In the genomic region with DNA sequence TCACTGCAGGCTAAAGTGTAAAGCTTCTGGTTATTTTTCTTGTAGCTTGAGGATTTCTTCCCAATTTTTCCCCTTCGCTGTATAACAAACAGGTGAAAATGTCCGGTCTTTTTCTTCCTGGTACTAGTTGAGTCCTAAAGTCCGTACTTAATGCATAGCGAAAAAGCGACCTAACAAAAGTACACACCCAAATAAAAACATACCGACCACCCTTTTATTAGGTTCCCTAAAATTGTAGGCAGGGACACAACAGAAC, we compare ENCODE assay signal across 8 cellular contexts. TPM values are rescaled to one million over a fixed set of nuclear protein-coding genes. Genes with fewer than 3 reads are reported as not detected.
A peak's percentile ranks its signal among the peaks of the same experiment; 100 is the strongest.
DNase-seq lines count a peak whose midpoint lies in the region; ATAC-seq, FAIRE-seq and TF ChIP-seq lines count a peak whose summit lies in the region.

No MANE protein-coding gene starts in this region.

- H3K27me3 ChIP-seq in adipocyte (replicated peaks; ENCODE audit: control insufficient read depth, insufficient read depth, low read length) (no peaks in the 10 kb centered on the region), left lung (no peaks in the 10 kb centered on the region), testis (no peaks in the 10 kb centered on the region)

- no peak for FAIRE-seq in frontal cortex (lab: Jason Lieb, UNC)

- TF ChIP-seq CTCF in left lung (IDR thresholded peaks at IDR 0.05) (no peak), testis (IDR thresholded peaks at IDR 0.05) (no peak)

- CTCF ChIA-PET in activated CD4-positive, alpha-beta T cell treated with anti-CD3 and anti-CD28 coated beads for 36 hours (lab: Charles Lee), result interaction anchor here (0.6 to 1.1 kb wide), 2 partner anchors 20 to 128 kb away, joined by 3 read pairs; no protein-coding TSS in a partner anchor

- H3K27ac Mint-ChIP-seq in activated CD4-positive, alpha-beta T cell treated with anti-CD3 and anti-CD28 coated beads for 36 hours, result peak overlapping the region; percentile 99

- 1% methylated on average over 6 of the region's 6 CpGs for WGBS in testis, 2 donors

- peaks cover 20% of the 10 kb centered on the region for H3K36me3 ChIP-seq in adipocyte (ENCODE audit: control insufficient read depth, insufficient read depth, low read length, severe bottlenecking)
- peaks cover 0 to 25% of the 10 kb centered on the region in 2 donors for H3K36me3 ChIP-seq in left lung
- H3K36me3 ChIP-seq in testis (ENCODE audit: low read depth, missing control alignments), result no peaks in the 10 kb centered on the region

- H3K36me3 Mint-ChIP-seq in activated CD4-positive, alpha-beta T cell treated with anti-CD3 and anti-CD28 coated beads for 36 hours (ENCODE audit: low read depth), result peaks cover 33% of the 10 kb centered on the region

- no peak for DNase-seq in activated CD4-positive, alpha-beta T cell treated with anti-CD3 and anti-CD28 coated beads for 36 hours
- DNase-seq in activated CD4-positive, alpha-beta T cell treated with anti-CD3 and anti-CD28 coated beads for 1 hour, result no peak
- no peak for DNase-seq in adipocyte (ENCODE audit: low read depth)
- no peak for DNase-seq in left lung
- DNase-seq in testis, result no peak
- no peak for DNase-seq in frontal cortex (ENCODE audit: low spot score in 2 of 2)
- no peak for DNase-seq in anterior cingulate cortex (lab: John Stamatoyannopoulos, UW)
- no peak for DNase-seq in putamen (ENCODE audit: low spot score)

- ATAC-seq in activated CD4-positive, alpha-beta T cell treated with anti-CD3 and anti-CD28 coated beads for 36 hours, result no peak
- ATAC-seq in left lung, result no peak

- peaks cover 43% of the 10 kb centered on the region for H3K4me1 Mint-ChIP-seq in activated CD4-positive, alpha-beta T cell treated with anti-CD3 and anti-CD28 coated beads for 36 hours

- H3K9me3 Mint-ChIP-seq in activated CD4-positive, alpha-beta T cell treated with anti-CD3 and anti-CD28 coated beads for 36 hours (ENCODE audit: low read depth), result no peaks in the 10 kb centered on the region

- H3K4me3 ChIP-seq in adipocyte (ENCODE audit: low read length) (peak overlapping the region; percentile 97), left lung (peak overlapping the region; percentile 97 to 99), testis (peak overlapping the region; percentile 96 to 97)

- H3K27me3 Mint-ChIP-seq in activated CD4-positive, alpha-beta T cell treated with anti-CD3 and anti-CD28 coated beads for 36 hours, result no peaks in the 10 kb centered on the region

- H3K9me3 ChIP-seq in adipocyte (ENCODE audit: control insufficient read depth, low read length), result no peaks in the 10 kb centered on the region
- no peaks in the 10 kb centered on the region for H3K9me3 ChIP-seq in left lung
- no peaks in the 10 kb centered on the region for H3K9me3 ChIP-seq in testis

- peak overlapping the region; percentile 94 for H3K9ac ChIP-seq in adipocyte (ENCODE audit: low read length)

- TF ChIP-seq POLR2A in testis (IDR thresholded peaks at IDR 0.05), result no peak

- intact Hi-C loops in activated CD4-positive, alpha-beta T cell treated with anti-CD3 and anti-CD28 coated beads for 36 hours (cut with DNase I, micrococcal nuclease), result loop anchor here (1.0 to 10.0 kb wide), 17 partner anchors 22 to 1783 kb away; partner anchors contain the start of genes KTI12 (in 2 of the 2), ORC1 (in 2 of the 2), PRPF38A (in 2 of the 2) and ZFYVE9 (in 2 of the 2)
- intact Hi-C loops in left lung (cut with DNase I) (no loop called here), testis (cut with DNase I; ENCODE audit: low total_unique reads) (no loop called here)

- H3K27ac ChIP-seq in left lung (peak overlapping the region; percentile 90 to 96), testis (peak overlapping the region in 1 of 2 donors; percentile 91)

- peak overlapping the region; percentile 91 for H3K4me3 Mint-ChIP-seq in activated CD4-positive, alpha-beta T cell treated with anti-CD3 and anti-CD28 coated beads for 36 hours

- POLR2A ChIA-PET in activated CD4-positive, alpha-beta T cell treated with anti-CD3 and anti-CD28 coated beads for 36 hours (lab: Charles Lee), result interaction anchor here (1.1 to 1.8 kb wide), 4 partner anchors 9 to 327 kb away, joined by 4 to 8 read pairs (median 5); partner anchors contain the start of gene CC2D1B

- H3K4me1 ChIP-seq in adipocyte (ENCODE audit: control insufficient read depth, insufficient read depth, low read length), result peaks cover 45% of the 10 kb centered on the region
- H3K4me1 ChIP-seq in left lung, result peaks cover 24 to 56% of the 10 kb centered on the region in 2 donors
- peaks cover 33% of the 10 kb centered on the region for H3K4me1 ChIP-seq in testis

RNA-seq across cellular contexts. Expression of gene BTF3L4, which starts 0.3 kb away (rescaled TPM):
- 10 to 100 TPM; 33.8 to 37.8 TPM for total RNA-seq in activated CD4-positive, alpha-beta T cell treated with anti-CD3 and anti-CD28 coated beads for 36 hours
- total RNA-seq in left lung, result 10 to 100 TPM; 35.6 to 45.5 TPM
- 10 to 100 TPM; 44.5 to 49.5 TPM for total RNA-seq in testis
- polyA plus RNA-seq in testis (ENCODE audit: insufficient read depth, low read depth, low replicate concordance), result 79.7 TPM
- 179 TPM for total RNA-seq in frontal cortex

RNA-seq across cellular contexts. Expression of gene TXNDC12, which starts 0.8 kb away (rescaled TPM):
- total RNA-seq in activated CD4-positive, alpha-beta T cell treated with anti-CD3 and anti-CD28 coated beads for 36 hours, result 10 to 100 TPM; 21.9 to 31.5 TPM
- 10 to 100 TPM; 43.5 to 52.3 TPM for total RNA-seq in left lung
- total RNA-seq in testis, result 10 to 100 TPM; 33.3 to 38.4 TPM
- polyA plus RNA-seq in testis (ENCODE audit: insufficient read depth, low read depth, low replicate concordance), result 39.2 TPM
- total RNA-seq in frontal cortex, result 15.9 TPM

RNA-seq across cellular contexts. Expression of gene KTI12, which starts 22.2 kb away (rescaled TPM):
- 10 to 100 TPM in 1 of 2 experiments, 1 to 10 TPM in 1; 7.6 to 12.3 TPM for total RNA-seq in activated CD4-positive, alpha-beta T cell treated with anti-CD3 and anti-CD28 coated beads for 36 hours
- total RNA-seq in left lung, result 1 to 10 TPM; 7.2 to 8.6 TPM
- 10 to 100 TPM; 15.2 to 15.7 TPM for total RNA-seq in testis
- 10.6 TPM for polyA plus RNA-seq in testis (ENCODE audit: insufficient read depth, low read depth, low replicate concordance)
- 9.0 TPM for total RNA-seq in frontal cortex

Comparison
In these comparisons a context has a peak if more than half of its experiments do, and no peak if none do; other contexts are left out.
1. intact Hi-C loops: an anchor here in activated CD4-positive, alpha-beta T cell treated with anti-CD3 and anti-CD28 coated beads for 36 hours (1.0 to 10.0 kb wide); none called in left lung and testis.